Comparison of ENCODE assay signal across 8 cellular contexts in genomic region chr17:64262422-64263260, GRCh38. TPM values are rescaled to one million over a fixed set of nuclear protein-coding genes. Genes with fewer than 3 reads are reported as not detected.
DNase-seq lines count a peak whose midpoint lies in the region; ATAC-seq, FAIRE-seq and TF ChIP-seq lines count a peak whose summit lies in the region.

TSS of gene TEX2 (minus strand) at chr17:64263260. CDS start at chr17:64214217, 49,043 bp downstream.

- POLR2A ChIA-PET in WTC11 (lab: Charles Lee) = interaction anchor here (0.5 to 2.4 kb wide), 6 partner anchors 114 to 1943 kb away, joined by 3 to 11 read pairs (median 4); partner anchors contain the start of gene ERN1

- ATAC-seq in GM21423 (IDR thresholded peaks at IDR 0.05; ENCODE audit: unreplicated experiment) = peak; percentile 31
- ATAC-seq in WTC11 = 0 out of 2 replicates have a peak, but pooled peaks have one; percentile 2

- no peak for TF ChIP-seq CTCF in DOHH2 (IDR thresholded peaks at IDR 0.05; ENCODE audit: low read depth, low read length, poor library complexity, severe bottlenecking)
- TF ChIP-seq CTCF in WTC11 (IDR thresholded peaks at IDR 0.05) = no peak
- TF ChIP-seq CTCF in bronchial epithelial cell (IDR thresholded peaks at IDR 0.05; ENCODE audit: insufficient read depth, low read length, severe bottlenecking) = no peak
- no peak for TF ChIP-seq CTCF in kidney (IDR thresholded peaks at IDR 0.05; ENCODE audit: borderline replicate concordance, extremely low read depth, insufficient read depth)

- H3F3A ChIP-seq in DOHH2 (ENCODE audit: control insufficient read depth, insufficient read depth) = no peaks in the 10 kb centered on the region

- intact Hi-C loops in kidney (cut with DNase I) = no loop called here

- DNase-seq in HuH-7.5 (ENCODE audit: low spot score) = peak; percentile 54
- DNase-seq in WTC11 (ENCODE audit: low spot score) = peak; percentile 28
- no peak for DNase-seq in bronchial epithelial cell (ENCODE audit: low read depth)
- peak; percentile 89 for DNase-seq in kidney
- DNase-seq in stimulated activated CD4-positive, alpha-beta T cell treated with anti-CD3 and anti-CD28 coated beads, Interleukin-1b, Interleukin-23, amount 100 ng/mL, for 4 hours (ENCODE audit: low read depth in 2 of 2) = peak; percentile 41 to 48
- no peak for DNase-seq in NCI-H1105 (lab: John Stamatoyannopoulos, UW)

- peak within 1 kb of the TSS; percentile 96 for H3K4me3 Mint-ChIP-seq in WTC11

- H3K27me3 Mint-ChIP-seq in WTC11 (ENCODE audit: low read depth) = peaks cover 37% of the 10 kb centered on the region

- H4K20me1 ChIP-seq in DOHH2 (ENCODE audit: control insufficient read depth, insufficient read depth, low read depth, low read length) = no peaks in the 10 kb centered on the region

- H3K4me1 ChIP-seq in DOHH2 (ENCODE audit: control insufficient read depth, low read length) = peaks cover 23% of the 10 kb centered on the region
- peaks cover 11 to 12% of the 10 kb centered on the region in 2 donors for H3K4me1 ChIP-seq in kidney (ENCODE audit: control insufficient read depth in 1 of 2, insufficient read depth in 1 of 2, low read depth in 1 of 2, low read length in 2 of 2)

- peaks cover 13% of the 10 kb centered on the region for H3K4me1 Mint-ChIP-seq in WTC11

- H3K4me2 ChIP-seq in DOHH2 (ENCODE audit: low read length) = peak within 1 kb of the TSS; percentile 98

- peak within 1 kb of the TSS; percentile 72 to 82 for H3K9ac ChIP-seq in kidney (ENCODE audit: low read length in 2 of 2)

- H3K9me3 ChIP-seq in DOHH2 (ENCODE audit: control insufficient read depth, insufficient read depth, low read length) (no peaks in the 10 kb centered on the region), kidney (ENCODE audit: control insufficient read depth in 1 of 2, low read length in 2 of 2) (no peaks in the 10 kb centered on the region)

- peaks cover 33% of the 10 kb centered on the region for H3K79me2 ChIP-seq in DOHH2 (ENCODE audit: control insufficient read depth, low read length)

- H3K4me3 ChIP-seq in DOHH2 (ENCODE audit: low read length) (peak within 1 kb of the TSS; percentile 98), bronchial epithelial cell (ENCODE audit: low read depth, low read length) (peak within 1 kb of the TSS; percentile 88), kidney (ENCODE audit: low read length in 2 of 2) (peak within 1 kb of the TSS; percentile 94 to 97)

- H3K27ac Mint-ChIP-seq in WTC11 = peak within 1 kb of the TSS; percentile 91

- H3K27me3 ChIP-seq in DOHH2 (ENCODE audit: control insufficient read depth, low read length) (peaks cover 20% of the 10 kb centered on the region), bronchial epithelial cell (ENCODE audit: control insufficient read depth, insufficient read depth, low read length) (no peaks in the 10 kb centered on the region)

- H3K9me3 Mint-ChIP-seq in WTC11 = no peaks in the 10 kb centered on the region

- no peaks in the 10 kb centered on the region for H3K9me2 ChIP-seq in DOHH2 (replicated peaks; ENCODE audit: control insufficient read depth, low read length)

- peak within 1 kb of the TSS; percentile 26 for H3K27ac ChIP-seq in DOHH2 (ENCODE audit: low read depth, low read length)
- H3K27ac ChIP-seq in kidney (ENCODE audit: low read depth in 2 of 2, low read length in 2 of 2) = peak within 1 kb of the TSS; percentile 75 to 84

- no peaks in the 10 kb centered on the region for H3K36me3 ChIP-seq in DOHH2 (ENCODE audit: control insufficient read depth, low read length)
- no peaks in the 10 kb centered on the region for H3K36me3 ChIP-seq in bronchial epithelial cell (ENCODE audit: control insufficient read depth, insufficient read depth, low read length)
- H3K36me3 ChIP-seq in kidney (ENCODE audit: control insufficient read depth in 1 of 2, insufficient read depth in 2 of 2, low read length in 2 of 2) = no peaks in the 10 kb centered on the region

- CTCF ChIA-PET in WTC11 (lab: Charles Lee) = interaction anchor here (0.9 to 2.0 kb wide), 4 partner anchors 56 to 156 kb away, joined by 3 to 5 read pairs (median 3); no protein-coding TSS in a partner anchor

- no peak for FAIRE-seq in bronchial epithelial cell (lab: Jason Lieb, UNC)
- no peak for FAIRE-seq in kidney (lab: Jason Lieb, UNC)

- no peaks in the 10 kb centered on the region for H3K36me3 Mint-ChIP-seq in WTC11

TF ChIP-seq in WTC11, 78 proteins besides CTCF, POLR2A, EP300 and RAD21:
- TF ChIP-seq ZNF263 (CRISPR knock-in tag; IDR thresholded peaks at IDR 0.05; ENCODE audit: low read depth) = no peak
- TF ChIP-seq MYBL2 (CRISPR knock-in tag; IDR thresholded peaks at IDR 0.05) = peak; percentile 21; the same call in 1 of the 2 replicates

RNA-seq across cellular contexts. Expression of gene TEX2, which starts in this region (rescaled TPM):
- total RNA-seq in WTC11 (2021) (10.8 to 13.3 TPM (median 12.2 TPM) in 3 replicates), bronchial epithelial cell (14.7 and 23.0 TPM in 2 replicates), kidney (39.1 TPM)
- polyA plus RNA-seq in kidney (ENCODE audit: insufficient read depth, low read depth, low replicate concordance) = 14.0 TPM

Comparison
In these comparisons a context has a peak if more than half of its experiments do, and no peak if none do; other contexts are left out.
1. DNase-seq: peak in HuH-7.5 (single experiment), WTC11 (single experiment), kidney (single experiment) and stimulated activated CD4-positive, alpha-beta T cell treated with anti-CD3 and anti-CD28 coated beads, Interleukin-1b, Interleukin-23, amount 100 ng/mL, for 4 hours (2 of 2); none in bronchial epithelial cell (single experiment) and NCI-H1105 (single experiment).
2. Peak in every context shown above with its lines, with median percentiles within 50 percentile points of each other: H3K4me3 ChIP-seq.